In genomic region chr2:119758881-119759450, GRCh38 we compare ENCODE assay signal across 8 cellular contexts. TPM values are rescaled to one million over a fixed set of nuclear protein-coding genes. Genes with fewer than 3 reads are reported as not detected.
DNase-seq lines count a peak whose midpoint lies in the region; ATAC-seq, FAIRE-seq and TF ChIP-seq lines count a peak whose summit lies in the region.

No MANE protein-coding gene starts in this region.

- H3K9me3 Mint-ChIP-seq in activated T-cell treated with anti-CD3 and anti-CD28 coated beads, Interleukin-2, amount 50 U/mL, for 4 hours = no peaks in the 10 kb centered on the region

- no peak for TF ChIP-seq CTCF in astrocyte of the spinal cord (IDR thresholded peaks at IDR 0.05; ENCODE audit: low read depth, low read length)
- no peak for TF ChIP-seq CTCF in lower lobe of right lung (IDR thresholded peaks at IDR 0.05)
- no peak for TF ChIP-seq CTCF in tibial artery (IDR thresholded peaks at IDR 0.05)
- no peak for TF ChIP-seq CTCF in D721Med (IDR thresholded peaks at IDR 0.05; ENCODE audit: insufficient read depth, missing control alignments)

- FAIRE-seq in D721Med (lab: Jason Lieb, UNC) = no peak

- H3K27me3 ChIP-seq in lower lobe of right lung (ENCODE audit: low read depth) (no peaks in the 10 kb centered on the region), tibial artery (no peaks in the 10 kb centered on the region)

- no peak for ATAC-seq in activated T-cell treated with anti-CD3 and anti-CD28 coated beads, Interleukin-2, amount 50 U/mL, for 4 hours
- no peak for ATAC-seq in lower lobe of right lung

- H3K4me3 ChIP-seq in astrocyte of the spinal cord (ENCODE audit: low read depth, low read length) = peak overlapping the region; percentile 69
- H3K4me3 ChIP-seq in lower lobe of right lung = peak overlapping the region; percentile 84
- peak overlapping the region; percentile 91 to 97 for H3K4me3 ChIP-seq in tibial artery

- H3K27me3 Mint-ChIP-seq in activated T-cell treated with anti-CD3 and anti-CD28 coated beads, Interleukin-2, amount 50 U/mL, for 4 hours (ENCODE audit: low read depth) = no peaks in the 10 kb centered on the region

- intact Hi-C loops in lower lobe of right lung (cut with DNase I) = loop anchor here (10.0 kb wide), 1 partner anchor 66 kb away; no protein-coding TSS in a partner anchor
- intact Hi-C loops in tibial artery (cut with DNase I; ENCODE audit: low total_unique reads) = loop anchor here (10.0 kb wide), 1 partner anchor 256 kb away; the partner anchor contains the start of gene EPB41L5

- in situ Hi-C loops in astrocyte of the spinal cord (cut with HindIII; ENCODE audit: low sequenced_read_pairs) = no loop called here

- H3K9me3 ChIP-seq in lower lobe of right lung (no peaks in the 10 kb centered on the region), tibial artery (no peaks in the 10 kb centered on the region)

- H3K36me3 Mint-ChIP-seq in activated T-cell treated with anti-CD3 and anti-CD28 coated beads, Interleukin-2, amount 50 U/mL, for 4 hours (ENCODE audit: insufficient read depth) = no peaks in the 10 kb centered on the region

- H3K4me1 ChIP-seq in lower lobe of right lung (peaks cover 25% of the 10 kb centered on the region), tibial artery (peaks cover 0 to 31% (median 0%) of the 10 kb centered on the region in 4 donors)

- H3K4me1 Mint-ChIP-seq in activated T-cell treated with anti-CD3 and anti-CD28 coated beads, Interleukin-2, amount 50 U/mL, for 4 hours (ENCODE audit: low read depth) = peaks cover 41% of the 10 kb centered on the region

- no peak for DNase-seq in activated T-cell treated with anti-CD3 and anti-CD28 coated beads, Interleukin-2, amount 50 U/mL, for 4 hours
- no peak for DNase-seq in activated T-cell treated with anti-CD3 and anti-CD28 coated beads, Interleukin-2, amount 50 U/mL, for 48 hours
- DNase-seq in astrocyte of the spinal cord (ENCODE audit: low read depth, low spot score) (no peak), lower lobe of right lung (no peak), tibial artery (no peak), NOMO-1 (lab: John Stamatoyannopoulos, UW; ENCODE audit: unreplicated experiment in 2 of 2) (no peak), NCI-H1694 treated with DMSO at 0.1 percent for 48 hours (lab: John Stamatoyannopoulos, UW) (no peak), D721Med (ENCODE audit: insufficient read length, low spot score) (no peak)

- H3K4me3 Mint-ChIP-seq in activated T-cell treated with anti-CD3 and anti-CD28 coated beads, Interleukin-2, amount 50 U/mL, for 4 hours = peak overlapping the region; percentile 90

- H3K27ac ChIP-seq in lower lobe of right lung (peak overlapping the region; percentile 90), tibial artery (peak overlapping the region; percentile 87 to 91)

- H3K36me3 ChIP-seq in lower lobe of right lung = no peaks in the 10 kb centered on the region
- H3K36me3 ChIP-seq in tibial artery = no peaks in the 10 kb centered on the region

RNA-seq across cellular contexts. Expression of gene PTPN4, which starts 0.8 kb away (rescaled TPM):
- total RNA-seq in activated T-cell treated with anti-CD3 and anti-CD28 coated beads, Interleukin-2, amount 50 U/mL, for 4 hours = 10 to 100 TPM; 19.3 to 20.4 (median 19.3) TPM
- 44.5 TPM for total RNA-seq in lower lobe of right lung
